8 cellular contexts compared by ENCODE assay signal in genomic region chr15:46091860-46092450, GRCh38.
DNase-seq lines count a peak whose midpoint lies in the region; ATAC-seq and TF ChIP-seq lines count a peak whose summit lies in the region.

No MANE protein-coding gene starts in this region.

- no peaks in the 10 kb centered on the region for H3K4me1 ChIP-seq in osteoblast (ENCODE audit: insufficient read depth, low read length)

- H3K27ac ChIP-seq in osteoblast (ENCODE audit: low read depth, low read length): no peak overlapping the region

- H3K4me3 ChIP-seq in AG09309 (ENCODE audit: control insufficient read depth, low read depth, low read length): no peak overlapping the region
- H3K4me3 ChIP-seq in cardiac fibroblast (replicated peaks in 1 of 2; ENCODE audit: low read depth in 2 of 2, low read length in 2 of 2): no peak overlapping the region
- no peak overlapping the region for H3K4me3 ChIP-seq in osteoblast (ENCODE audit: insufficient read depth, low read length)

- no peaks in the 10 kb centered on the region for H4K20me1 ChIP-seq in osteoblast (ENCODE audit: insufficient read depth, low read length)

- H3K36me3 ChIP-seq in osteoblast (ENCODE audit: insufficient read depth, low read length): no peaks in the 10 kb centered on the region

- H3K79me2 ChIP-seq in osteoblast (ENCODE audit: insufficient read depth, low read length): no peaks in the 10 kb centered on the region

- DNase-seq in AG09309 (ENCODE audit: low read depth) (no peak), NCI-H524 treated with DMSO at 0.1 percent for 48 hours (lab: John Stamatoyannopoulos, UW) (peak; percentile 73), cardiac fibroblast (ENCODE audit: low read depth in 2 of 2) (peak; percentile 10 to 66), osteoblast (ENCODE audit: insufficient read length, low spot score, missing footprints) (peak; percentile 81), DMS114 treated with DMSO at 0.1 percent for 48 hours (lab: John Stamatoyannopoulos, UW; ENCODE audit: unreplicated experiment) (no peak)

- H3K27me3 ChIP-seq in osteoblast (ENCODE audit: insufficient read depth, low read length): no peaks in the 10 kb centered on the region

- H2AFZ ChIP-seq in osteoblast (ENCODE audit: low read length): no peak overlapping the region

- H3K9me3 ChIP-seq in osteoblast (ENCODE audit: low read depth, low read length): no peaks in the 10 kb centered on the region

- TF ChIP-seq CTCF in AG09309 (IDR thresholded peaks at IDR 0.05; ENCODE audit: control insufficient read depth, insufficient read depth, low read depth, low read length, missing control alignments) (peak; percentile 40), cardiac fibroblast (IDR thresholded peaks at IDR 0.05; ENCODE audit: low read depth, low read length) (peak; percentile 50), osteoblast (IDR thresholded peaks at IDR 0.05; ENCODE audit: extremely low read depth, low read depth, low read length) (peak; percentile 34)

- ATAC-seq in GM18868 (IDR thresholded peaks at IDR 0.05; ENCODE audit: unreplicated experiment) (peak; percentile 39), HG02840 (IDR thresholded peaks at IDR 0.05; ENCODE audit: low FRiP score, unreplicated experiment) (no peak), GM21367 (IDR thresholded peaks at IDR 0.05; ENCODE audit: unreplicated experiment) (no peak)

- no peak overlapping the region for H3K4me2 ChIP-seq in osteoblast (ENCODE audit: insufficient read depth, low read length)

Comparison
In these comparisons a context has a peak if more than half of its experiments do, and no peak if none do; other contexts are left out.
1. DNase-seq: peak in NCI-H524 treated with DMSO at 0.1 percent for 48 hours (single experiment), cardiac fibroblast (2 of 2) and osteoblast (single experiment); none in AG09309 (single experiment) and DMS114 treated with DMSO at 0.1 percent for 48 hours (single experiment).
2. Peak in every context shown above with its lines, with median percentiles within 50 percentile points of each other: CTCF ChIP-seq.